In genomic region chr14:24164591-24164991, GRCh38 we compare ENCODE assay signal across 19 cellular contexts. TPM values are rescaled to one million over a fixed set of nuclear protein-coding genes. Genes with fewer than 3 reads are reported as not detected.
DNase-seq lines count a peak whose midpoint lies in the region; ATAC-seq and TF ChIP-seq lines count a peak whose summit lies in the region.
"Had no signal": no experiment of that assay in that cellular context is flagged by ENCODE, and none has a peak within 500 bp of the region (broad histone marks: within the 10 kb centered on the region; RNA-seq: fewer than 3 reads in every experiment).

No MANE protein-coding gene starts in this region.

- TF ChIP-seq CTCF in GM10248 (IDR thresholded peaks at IDR 0.05; ENCODE audit: control extremely low read depth, extremely low read depth, low read depth, missing control alignments), result no peak

- POLR2A ChIA-PET in GM10248 (lab: Yijun Ruan, JAX), result interaction anchor here (0.6 to 1.8 kb wide), 6 partner anchors 9 to 22 kb away, joined by 3 to 9 read pairs (median 4); partner anchors contain the start of gene PSME2

- no peaks in the 10 kb centered on the region for H3K9me3 ChIP-seq in T-helper 17 cell (ENCODE audit: control insufficient read depth, low read length, poor library complexity, severe bottlenecking)

- peaks cover 74% of the 10 kb centered on the region for H3K4me1 Mint-ChIP-seq in activated naive CD4-positive, alpha-beta T cell treated with anti-CD3 and anti-CD28 coated beads, Interleukin-2, amount 50 U/mL, for 24 hours
- peaks cover 43% of the 10 kb centered on the region for H3K4me1 Mint-ChIP-seq in T-helper 17 cell
- H3K4me1 Mint-ChIP-seq in effector memory CD8-positive, alpha-beta T cell (ENCODE audit: low read depth in 2 of 2), result peaks cover 47 to 50% of the 10 kb centered on the region in 2 donors
- H3K4me1 Mint-ChIP-seq in stimulated activated effector memory CD8-positive, alpha-beta T cell treated with anti-CD3 and anti-CD28 coated beads, Interleukin-12 subunit alpha, Interleukin-12 subunit beta, amount 100 ng/mL, for 72 hours, result peaks cover 83% of the 10 kb centered on the region

- no peaks in the 10 kb centered on the region for H3K9me3 Mint-ChIP-seq in activated naive CD4-positive, alpha-beta T cell treated with anti-CD3 and anti-CD28 coated beads, Interleukin-2, amount 50 U/mL, for 24 hours
- no peaks in the 10 kb centered on the region for H3K9me3 Mint-ChIP-seq in effector memory CD8-positive, alpha-beta T cell
- no peaks in the 10 kb centered on the region for H3K9me3 Mint-ChIP-seq in stimulated activated effector memory CD8-positive, alpha-beta T cell treated with anti-CD3 and anti-CD28 coated beads, Interleukin-12 subunit alpha, Interleukin-12 subunit beta, amount 100 ng/mL, for 72 hours
- H3K9me3 Mint-ChIP-seq: nephron had no signal

- no peaks in the 10 kb centered on the region for H3K27me3 Mint-ChIP-seq in activated naive CD4-positive, alpha-beta T cell treated with anti-CD3 and anti-CD28 coated beads, Interleukin-2, amount 50 U/mL, for 24 hours
- H3K27me3 Mint-ChIP-seq in T-helper 17 cell, result no peaks in the 10 kb centered on the region
- H3K27me3 Mint-ChIP-seq in effector memory CD8-positive, alpha-beta T cell, result no peaks in the 10 kb centered on the region

- H3K27ac Mint-ChIP-seq in activated naive CD4-positive, alpha-beta T cell treated with anti-CD3 and anti-CD28 coated beads, Interleukin-2, amount 50 U/mL, for 24 hours, result peak overlapping the region; percentile 77
- peak overlapping the region; percentile 98 for H3K27ac Mint-ChIP-seq in T-helper 17 cell
- H3K27ac Mint-ChIP-seq in effector memory CD8-positive, alpha-beta T cell, result peak overlapping the region in 1 of 2 donors; percentile 96
- peak overlapping the region; percentile 99 for H3K27ac Mint-ChIP-seq in stimulated activated effector memory CD8-positive, alpha-beta T cell treated with anti-CD3 and anti-CD28 coated beads, Interleukin-12 subunit alpha, Interleukin-12 subunit beta, amount 100 ng/mL, for 72 hours
- H3K27ac Mint-ChIP-seq: nephron had no signal

- no peak for ATAC-seq in T-helper 17 cell
- ATAC-seq in effector memory CD8-positive, alpha-beta T cell (replicated peaks), result no peak
- ATAC-seq in stimulated activated effector memory CD8-positive, alpha-beta T cell treated with anti-CD3 and anti-CD28 coated beads, Interleukin-12 subunit alpha, Interleukin-12 subunit beta, amount 100 ng/mL, for 72 hours, result no peak
- ATAC-seq: K562, sciatic nerve had no signal

- peaks cover 32% of the 10 kb centered on the region for H3K36me3 Mint-ChIP-seq in activated naive CD4-positive, alpha-beta T cell treated with anti-CD3 and anti-CD28 coated beads, Interleukin-2, amount 50 U/mL, for 24 hours
- H3K36me3 Mint-ChIP-seq in T-helper 17 cell (ENCODE audit: low read depth), result peaks cover 18% of the 10 kb centered on the region
- H3K36me3 Mint-ChIP-seq in effector memory CD8-positive, alpha-beta T cell (ENCODE audit: insufficient read depth), result peaks cover 92% of the 10 kb centered on the region
- H3K36me3 Mint-ChIP-seq in stimulated activated effector memory CD8-positive, alpha-beta T cell treated with anti-CD3 and anti-CD28 coated beads, Interleukin-12 subunit alpha, Interleukin-12 subunit beta, amount 100 ng/mL, for 72 hours, result peaks cover 100% of the 10 kb centered on the region

- CTCF ChIA-PET in GM10248 (lab: Yijun Ruan, JAX), result interaction anchor here (0.8 to 7.3 kb wide), 5 partner anchors 13 to 144 kb away, joined by 3 to 154 read pairs (median 3); partner anchors contain the start of genes CIDEB, DCAF11, NRL and PSME2

- no peak for DNase-seq in activated naive CD4-positive, alpha-beta T cell treated with Interleukin-2 at 50 U/mL for 16 hours
- no peak for DNase-seq in T-helper 17 cell
- DNase-seq in effector memory CD8-positive, alpha-beta T cell, result no peak
- no peak for DNase-seq in stimulated activated effector memory CD8-positive, alpha-beta T cell treated with anti-CD3 and anti-CD28 coated beads, Interleukin-12 subunit alpha, Interleukin-12 subunit beta, amount 100 ng/mL, for 72 hours (ENCODE audit: low spot score in 2 of 2)
- DNase-seq in GM10248 (ENCODE audit: extremely low spot score), result no peak
- DNase-seq in cerebellar nuclear complex (lab: John Stamatoyannopoulos, UW), result no peak
- no peak for DNase-seq in NCI-H82 (lab: John Stamatoyannopoulos, UW)
- DNase-seq: activated CD4-positive, alpha-beta T cell treated with anti-CD3 and anti-CD28 coated beads, Interleukin-2, amount 50 U/mL, for 48 hours; DMS153; foreskin melanocyte; GF-D8; hypothalamus; islet precursor cell; NCI-H2171 treated with DMSO at 0.1 percent for 48 hours; NCI-H748 treated with DMSO at 0.1 percent for 48 hours had no signal

- H3K4me3 Mint-ChIP-seq in activated naive CD4-positive, alpha-beta T cell treated with anti-CD3 and anti-CD28 coated beads, Interleukin-2, amount 50 U/mL, for 24 hours, result peak overlapping the region; percentile 15
- peak overlapping the region; percentile 72 for H3K4me3 Mint-ChIP-seq in T-helper 17 cell
- peak overlapping the region; percentile 29 to 46 for H3K4me3 Mint-ChIP-seq in effector memory CD8-positive, alpha-beta T cell
- H3K4me3 Mint-ChIP-seq in stimulated activated effector memory CD8-positive, alpha-beta T cell treated with anti-CD3 and anti-CD28 coated beads, Interleukin-12 subunit alpha, Interleukin-12 subunit beta, amount 100 ng/mL, for 72 hours, result peak overlapping the region; percentile 17

RNA-seq across cellular contexts. Expression of gene IRF9, which starts 3.5 kb away (rescaled TPM):
- total RNA-seq in T-helper 17 cell, result 100 to 1,000 TPM; 172 to 230 TPM

RNA-seq across cellular contexts. Expression of gene REC8, which starts 7.3 kb away (rescaled TPM):
- total RNA-seq in T-helper 17 cell, result 10 to 100 TPM; 66.3 to 94.8 TPM

RNA-seq across cellular contexts. Expression of gene RNF31, which starts 17.3 kb away (rescaled TPM):
- 10 to 100 TPM; 85.8 to 98.3 TPM for total RNA-seq in T-helper 17 cell

RNA-seq across cellular contexts. Expression of gene PSME2, which starts 18.2 kb away (rescaled TPM):
- total RNA-seq in T-helper 17 cell, result 100 to 1,000 TPM; 134 to 141 TPM

RNA-seq across cellular contexts. Expression of gene EMC9, which starts 23.2 kb away (rescaled TPM):
- total RNA-seq in T-helper 17 cell, result 1 to 10 TPM; 8.3 to 9.7 TPM

Comparison
In these comparisons a context has a peak if more than half of its experiments do, and no peak if none do; other contexts are left out.
1. H3K4me3 Mint-ChIP-seq: peak in every context shown above with its lines; median percentile 72 in T-helper 17 cell; 38 in effector memory CD8-positive, alpha-beta T cell; 17 in stimulated activated effector memory CD8-positive, alpha-beta T cell treated with anti-CD3 and anti-CD28 coated beads, Interleukin-12 subunit alpha, Interleukin-12 subunit beta, amount 100 ng/mL, for 72 hours; 15 in activated naive CD4-positive, alpha-beta T cell treated with anti-CD3 and anti-CD28 coated beads, Interleukin-2, amount 50 U/mL, for 24 hours.